ENCODE assay signal across 1 cellular context in genomic region chr12:22230280-22230794, GRCh38.
TF ChIP-seq lines count a peak whose summit lies in the region.

No MANE protein-coding gene starts in this region.

TF ChIP-seq in WTC11, 78 proteins besides CTCF, POLR2A, EP300 and RAD21 (continued from another document):
- TF ChIP-seq ARID4B (CRISPR knock-in tag; IDR thresholded peaks at IDR 0.05; ENCODE audit: borderline replicate concordance) (no peak), CREB1 (CRISPR knock-in tag; IDR thresholded peaks at IDR 0.05) (no peak), EMX1 (CRISPR knock-in tag; IDR thresholded peaks at IDR 0.05) (no peak), ESRRA (CRISPR knock-in tag; IDR thresholded peaks at IDR 0.05; ENCODE audit: borderline replicate concordance) (no peak), JAZF1 (CRISPR knock-in tag; IDR thresholded peaks at IDR 0.05) (no peak), E2F5 (CRISPR knock-in tag; IDR thresholded peaks at IDR 0.05) (no peak), OVOL2 (CRISPR knock-in tag; IDR thresholded peaks at IDR 0.05; ENCODE audit: borderline replicate concordance) (no peak), HMGXB4 (CRISPR knock-in tag; IDR thresholded peaks at IDR 0.05) (no peak), GTF2I (CRISPR knock-in tag; conservative IDR thresholded peaks at IDR 0.05) (no peak), ATF3 (CRISPR knock-in tag; conservative IDR thresholded peaks at IDR 0.05) (no peak)
